9 cellular contexts compared by ENCODE assay signal in the genomic region with DNA sequence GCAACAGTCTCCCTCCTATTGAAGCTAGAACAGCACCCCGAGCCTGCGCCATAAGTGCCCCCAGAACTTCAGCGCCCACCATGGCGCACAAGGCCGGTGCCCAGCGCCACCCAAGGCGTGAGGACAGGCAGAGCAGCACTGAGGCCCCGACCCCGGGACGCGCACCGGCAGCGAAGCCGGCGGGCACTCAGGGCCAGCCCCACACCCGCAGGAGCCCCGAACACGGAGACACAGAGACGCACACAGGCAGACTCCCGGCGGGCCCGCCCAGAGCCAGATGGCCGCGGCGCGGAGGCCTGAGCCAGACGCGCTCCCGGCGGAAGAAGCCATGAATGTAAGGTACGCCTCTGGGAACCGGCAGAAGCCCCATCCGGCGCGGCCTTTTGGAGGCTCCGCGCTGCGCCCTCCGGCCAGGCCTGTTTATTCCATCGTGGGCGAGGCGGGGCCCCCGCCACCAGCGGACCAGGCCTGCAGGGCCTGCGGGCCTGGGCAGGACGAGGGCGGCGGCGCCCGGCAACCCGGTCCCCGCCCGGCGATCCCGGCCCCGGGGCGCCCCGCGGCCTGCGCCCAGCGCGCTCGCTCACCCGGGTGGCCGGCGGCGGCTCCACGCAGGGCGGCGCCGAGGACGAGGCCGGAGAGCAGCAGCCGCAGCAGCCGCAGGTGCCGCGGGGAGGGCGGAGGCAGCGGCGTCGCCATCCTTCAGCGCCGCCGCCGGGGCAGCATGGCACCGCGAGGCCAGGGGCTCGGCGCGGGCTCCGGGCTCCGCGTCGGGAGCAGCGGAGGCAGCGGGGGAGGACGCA. TPM values are rescaled to one million over a fixed set of nuclear protein-coding genes. Genes with fewer than 3 reads are reported as not detected.
DNase-seq lines count a peak whose midpoint lies in the region; ATAC-seq, FAIRE-seq and TF ChIP-seq lines count a peak whose summit lies in the region.
"Had no signal": no experiment of that assay in that cellular context is flagged by ENCODE, and none has a peak within 500 bp of the region (broad histone marks: within the 10 kb centered on the region; RNA-seq: fewer than 3 reads in every experiment).

No MANE protein-coding gene starts in this region.

- H3K27ac ChIP-seq in VCaP = peak overlapping the region; percentile 99
- H3K27ac ChIP-seq in pancreas = peak overlapping the region; percentile 13 to 63 (median 52)

- peak; percentile 10 to 31 (median 19) for ATAC-seq in pancreas

- peaks cover 0 to 7% (median 0%) of the 10 kb centered on the region in 4 donors for H3K27me3 ChIP-seq in pancreas

- peak; percentile 37 for DNase-seq in activated T-cell treated with anti-CD3 and anti-CD28 coated beads, Interleukin-2, amount 50 U/mL, for 1 hour
- no peak for DNase-seq in activated T-cell treated with anti-CD3 and anti-CD28 coated beads for 4 hours
- DNase-seq in fibroblast of the aortic adventitia (ENCODE audit: low read depth) = peak; percentile 39
- peak in 1 of 6 donors; percentile 62 for DNase-seq in pancreas
- no peak for DNase-seq in kidney glomerular epithelial cell (lab: John Stamatoyannopoulos, UW)
- DNase-seq in NOMO-1 treated with dmso at 0.1 percent for 144 hours (lab: John Stamatoyannopoulos, UW; ENCODE audit: unreplicated experiment) = no peak
- no peak for DNase-seq in SHP77 treated with DMSO at 0.1 percent for 48 hours (lab: John Stamatoyannopoulos, UW)

- FAIRE-seq in pancreas (lab: Jason Lieb, UNC) = no peak
- FAIRE-seq: GM18507 had no signal

- H3K9me3 ChIP-seq in pancreas = no peaks in the 10 kb centered on the region

- H3K4me1 ChIP-seq in pancreas = peaks cover 5 to 19% (median 10%) of the 10 kb centered on the region in 3 donors

- intact Hi-C loops in pancreas (cut with DNase I) = no loop called here

- TF ChIP-seq CTCF in VCaP (conservative IDR thresholded peaks at IDR 0.05) = no peak
- TF ChIP-seq CTCF in fibroblast of the aortic adventitia (IDR thresholded peaks at IDR 0.05; ENCODE audit: insufficient read depth, low read length) = no peak
- TF ChIP-seq CTCF in pancreas (IDR thresholded peaks at IDR 0.05) = no peak

- H3K4me3 ChIP-seq in fibroblast of the aortic adventitia (ENCODE audit: low read depth, low read length) (peak overlapping the region; percentile 76), pancreas (peak overlapping the region; percentile 30 to 69 (median 48))

- H3K36me3 ChIP-seq in pancreas = no peaks in the 10 kb centered on the region

- 3 to 8% methylated on average over 66 to 97 of the region's 97 CpGs for WGBS in pancreas, 2 donors

RNA-seq across cellular contexts. Expression of a gene that starts 0.5 kb away (rescaled TPM):
- 23.8 and 31.6 TPM in 2 replicates for total RNA-seq in fibroblast of the aortic adventitia (ENCODE audit: low replicate concordance)
- total RNA-seq in pancreas = 10 to 100 TPM; 31.5 to 70.9 (median 36.8) TPM
- polyA plus RNA-seq in pancreas = 100 to 1,000 TPM; 183 to 328 TPM

RNA-seq across cellular contexts. Expression of a gene that starts 8.4 kb away (rescaled TPM):
- 0.09 TPM in 1 of 2 replicates, not detected in the other for total RNA-seq in fibroblast of the aortic adventitia (ENCODE audit: low replicate concordance)
- 1 to 10 TPM in 5 of 6 donors, under 1 TPM in 1; 0.91 to 4.5 (median 2.0) TPM for total RNA-seq in pancreas
- 1 to 10 TPM; 4.5 to 6.5 TPM for polyA plus RNA-seq in pancreas

RNA-seq across cellular contexts. Expression of a gene that starts 13.6 kb away (rescaled TPM):
- not detected in 2 replicates for total RNA-seq in fibroblast of the aortic adventitia (ENCODE audit: low replicate concordance)
- total RNA-seq in pancreas = under 1 TPM in 2 of 6 donors, not detected in 4; 0.18 to 0.19 TPM
- under 1 TPM in 1 of 2 donors, not detected in 1; 0.12 TPM for polyA plus RNA-seq in pancreas

RNA-seq across cellular contexts. Expression of a gene that starts 17.5 kb away (rescaled TPM):
- total RNA-seq in fibroblast of the aortic adventitia (ENCODE audit: low replicate concordance) = 21.0 and 25.0 TPM in 2 replicates
- total RNA-seq in pancreas = 10 to 100 TPM; 16.2 to 32.6 (median 25.4) TPM
- 10 to 100 TPM; 70.4 to 80.0 TPM for polyA plus RNA-seq in pancreas

RNA-seq across cellular contexts. Expression of a gene that starts 24.9 kb away (rescaled TPM):
- total RNA-seq in fibroblast of the aortic adventitia (ENCODE audit: low replicate concordance) (0.41 and 1.5 TPM in 2 replicates), pancreas (under 1 TPM; 0.04 to 0.97 (median 0.45) TPM)
- under 1 TPM; 0.30 to 0.38 TPM for polyA plus RNA-seq in pancreas

Comparison
In these comparisons a context has a peak if more than half of its experiments do, and no peak if none do; other contexts are left out.
1. DNase-seq: peak in activated T-cell treated with anti-CD3 and anti-CD28 coated beads, Interleukin-2, amount 50 U/mL, for 1 hour (single experiment) and fibroblast of the aortic adventitia (single experiment); none in activated T-cell treated with anti-CD3 and anti-CD28 coated beads for 4 hours (single experiment), kidney glomerular epithelial cell (single experiment), NOMO-1 treated with dmso at 0.1 percent for 144 hours (single experiment) and SHP77 treated with DMSO at 0.1 percent for 48 hours (single experiment).